ENCODE assay signal across 8 cellular contexts in the genomic region with DNA sequence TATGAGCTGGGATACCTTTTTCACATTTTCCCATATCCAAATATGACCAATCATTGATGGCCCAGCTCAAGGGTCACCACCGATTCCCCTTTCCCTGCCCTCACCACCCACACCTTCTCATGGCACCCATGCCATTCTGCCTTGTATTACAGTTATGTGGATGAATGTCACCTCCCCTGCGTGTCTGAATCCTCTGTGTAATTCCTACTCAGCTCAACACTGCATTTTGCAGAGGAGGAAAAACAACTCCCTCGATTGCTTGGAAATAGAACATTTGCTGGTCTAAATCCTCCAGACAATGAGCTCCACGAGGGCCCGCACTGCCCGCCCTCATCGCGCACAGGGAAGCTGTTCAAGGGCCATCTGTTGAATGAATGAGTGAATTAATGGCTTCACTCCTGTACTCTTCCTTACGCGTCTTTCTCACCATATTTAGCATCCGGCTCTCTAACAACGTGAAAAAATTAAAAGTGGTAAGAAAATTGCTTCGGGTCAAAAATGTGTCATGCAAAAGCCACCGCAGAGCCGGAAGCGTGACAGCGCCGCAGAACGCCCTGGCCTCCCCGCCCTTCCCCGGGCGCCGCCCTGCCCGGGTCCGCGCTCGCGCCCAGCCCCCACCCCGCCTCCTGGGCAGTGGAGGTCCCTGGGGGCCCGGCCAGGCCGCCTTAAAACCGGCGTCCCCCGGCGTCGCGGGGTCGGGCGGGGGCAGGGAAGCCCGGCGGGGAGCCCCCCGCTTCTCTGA. TPM values are rescaled to one million over a fixed set of nuclear protein-coding genes. Genes with fewer than 3 reads are reported as not detected.
A peak's percentile ranks its signal among the peaks of the same experiment; 100 is the strongest.
DNase-seq lines count a peak whose midpoint lies in the region; ATAC-seq and TF ChIP-seq lines count a peak whose summit lies in the region.

No MANE protein-coding gene starts in this region.

- DNase-seq in NCI-H2196 (lab: John Stamatoyannopoulos, UW; ENCODE audit: unreplicated experiment): peak; percentile 51
- peak; percentile 82 for DNase-seq in activated CD4-positive, alpha-beta T cell treated with anti-CD3 and anti-CD28 coated beads for 48 hours
- peak; percentile 92 for DNase-seq in mesenteric fat pad (ENCODE audit: low spot score)
- DNase-seq in stimulated activated CD8-positive, alpha-beta memory T cell treated with anti-CD3 and anti-CD28 coated beads, Interleukin-4, amount 100 ng/mL, for 1 hour (ENCODE audit: low read depth in 2 of 2, low spot score in 1 of 2): peak; percentile 47 to 51

- peaks cover 3% of the 10 kb centered on the region for H3K4me1 ChIP-seq in ectodermal cell (ENCODE audit: control insufficient read depth, insufficient read depth, low read length)

- peak overlapping the region; percentile 53 for H3K4me3 ChIP-seq in ectodermal cell (ENCODE audit: insufficient read depth, low read depth, low read length)

- peaks cover 48% of the 10 kb centered on the region for H3K27me3 ChIP-seq in ectodermal cell (ENCODE audit: control insufficient read depth, insufficient read depth, low read length, poor library complexity, severe bottlenecking)

- H3K27ac ChIP-seq in 22Rv1 (peak overlapping the region; percentile 50), ectodermal cell (ENCODE audit: insufficient read depth, low read depth, low read length, poor library complexity, severe bottlenecking) (no peak overlapping the region)

- H3K36me3 ChIP-seq in ectodermal cell (ENCODE audit: control insufficient read depth, insufficient read depth, low read length): no peaks in the 10 kb centered on the region

- peak; percentile 92 for ATAC-seq in GM18511 (IDR thresholded peaks at IDR 0.05; ENCODE audit: unreplicated experiment)
- peak; percentile 86 for ATAC-seq in HG02970 (IDR thresholded peaks at IDR 0.05; ENCODE audit: low FRiP score, unreplicated experiment)

- WGBS in ectodermal cell, 2 experiments: 8 to 10% methylated on average over 40 to 42 of the region's 42 CpGs

- H3K9me3 ChIP-seq in ectodermal cell (ENCODE audit: control insufficient read depth, low read length): no peaks in the 10 kb centered on the region

- TF ChIP-seq CTCF in 22Rv1 (IDR thresholded peaks at IDR 0.05): no peak

RNA-seq across cellular contexts. Expression of gene SUSD1, which starts 0.7 kb away (rescaled TPM):
- polyA plus RNA-seq in ectodermal cell (2013, experiment 1 of 4): 4.1 TPM
- polyA plus RNA-seq in ectodermal cell (2013, experiment 2 of 4): 4.7 TPM
- 2.8 TPM for polyA plus RNA-seq in ectodermal cell (2013, experiment 3 of 4)
- polyA plus RNA-seq in ectodermal cell (2013, experiment 4 of 4): 3.6 TPM
- total RNA-seq in mesenteric fat pad: 18.9 TPM
